18 cellular contexts compared by ENCODE assay signal in the genomic region with DNA sequence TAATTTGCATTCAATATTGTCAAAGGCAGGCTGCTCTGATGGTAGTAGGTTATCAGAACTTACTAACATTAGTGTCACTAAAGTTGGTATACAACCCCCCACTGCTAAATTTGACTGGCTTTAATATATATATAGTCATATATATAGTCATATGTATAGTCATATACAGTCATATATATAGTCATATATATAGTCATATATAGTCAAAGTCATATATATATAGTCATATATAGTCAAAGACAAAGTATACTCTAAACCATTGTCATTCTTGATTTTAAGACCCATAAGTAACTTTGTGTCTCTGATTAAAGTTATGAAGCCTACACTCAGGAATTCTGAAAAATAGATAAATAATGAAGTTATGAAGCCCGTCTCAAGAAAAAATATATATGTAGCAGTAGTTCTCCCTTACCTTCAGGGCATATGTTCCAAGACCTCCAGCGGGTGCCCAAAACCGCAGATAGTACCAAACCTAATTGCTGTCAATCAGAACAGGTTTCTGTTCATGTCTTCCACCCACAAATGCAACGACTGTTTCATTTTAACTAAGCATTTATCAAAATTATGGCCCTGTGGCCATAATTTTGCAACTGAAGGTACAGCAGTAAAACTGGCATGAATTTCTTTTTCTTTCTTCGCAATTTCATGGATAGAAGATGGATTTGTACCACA. TPM values are rescaled to one million over a fixed set of nuclear protein-coding genes. Genes with fewer than 3 reads are reported as not detected.
"Had no signal": no experiment of that assay in that cellular context is flagged by ENCODE, and none has a peak within 500 bp of the region (broad histone marks: within the 10 kb centered on the region; RNA-seq: fewer than 3 reads in every experiment).

No MANE protein-coding gene starts in this region.

- H3K27ac ChIP-seq: adrenal gland, dorsolateral prefrontal cortex, esophagus muscularis mucosa, neutrophil, pancreas, psoas muscle, right atrium auricular region, upper lobe of right lung had no signal

- H3K9me3 Mint-ChIP-seq: activated CD4-positive, alpha-beta T cell treated with anti-CD3 and anti-CD28 coated beads, Interleukin-2, amount 10 ng/mL, durations not matched to agents 24 days and 14 days; activated T-helper 1 cell treated with anti-CD3 and anti-CD28 coated beads, Interleukin-12 subunit alpha, Interleukin-12 subunit beta, Interleukin-2, Interleukin-4 antibody, amounts not matched to agents 30 ng/mL and 10 ng/mL and 1 ng/mL, durations not matched to agents 14 hours and 24 hours and 36 hours had no signal

- ATAC-seq: activated CD8-positive, alpha-beta T cell treated with anti-CD3 and anti-CD28 coated beads for 36 hours; pancreas; psoas muscle; stimulated activated naive CD8-positive, alpha-beta T cell treated with anti-CD3 and anti-CD28 coated beads, Interleukin-15, Interleukin-2, amounts not matched to agents 100 U/mL and 50 U/mL, for 24 hours; upper lobe of right lung had no signal

- H3K27ac Mint-ChIP-seq: activated CD4-positive, alpha-beta T cell treated with anti-CD3 and anti-CD28 coated beads, Interleukin-2, amount 10 ng/mL, durations not matched to agents 24 days and 14 days; activated CD8-positive, alpha-beta T cell treated with anti-CD3 and anti-CD28 coated beads for 36 hours; activated naive CD8-positive, alpha-beta T cell; activated T-helper 1 cell treated with anti-CD3 and anti-CD28 coated beads, Interleukin-12 subunit alpha, Interleukin-12 subunit beta, Interleukin-2, Interleukin-4 antibody, amounts not matched to agents 30 ng/mL and 10 ng/mL and 1 ng/mL, durations not matched to agents 14 hours and 24 hours and 36 hours; nephron had no signal

- H3K4me1 Mint-ChIP-seq: activated CD4-positive, alpha-beta T cell treated with anti-CD3 and anti-CD28 coated beads, Interleukin-2, amount 10 ng/mL, durations not matched to agents 24 days and 14 days; nephron had no signal

- H3K36me3 Mint-ChIP-seq: activated naive CD8-positive, alpha-beta T cell had no signal

- H3K9me3 ChIP-seq: adrenal gland, neutrophil, pancreas, psoas muscle, upper lobe of right lung had no signal

- H3K27me3 ChIP-seq: adrenal gland, dorsolateral prefrontal cortex, esophagus muscularis mucosa, neutrophil, pancreas, right atrium auricular region, upper lobe of right lung had no signal

- DNase-seq: activated CD4-positive, alpha-beta T cell treated with anti-CD3 and anti-CD28 coated beads, Interleukin-2, amount 10 ng/mL, durations not matched to agents 24 days and 14 days; activated CD8-positive, alpha-beta T cell treated with anti-CD3 and anti-CD28 coated beads for 36 hours; activated gamma-delta T cell treated with Interleukin-2 at 50 U/mL for 16 hours; adrenal gland; central memory CD4-positive, alpha-beta T cell; dorsolateral prefrontal cortex; midbrain; pancreas; psoas muscle; stimulated activated CD4-positive, alpha-beta T cell treated with anti-CD3 and anti-CD28 coated beads, Interleukin-4, amount 100 ng/mL, for 24 hours; stimulated activated naive CD8-positive, alpha-beta T cell treated with anti-CD3 and anti-CD28 coated beads, Interleukin-15, Interleukin-2, amounts not matched to agents 100 U/mL and 50 U/mL, for 24 hours; upper lobe of right lung had no signal

- H3K36me3 ChIP-seq: adrenal gland, esophagus muscularis mucosa, pancreas, right atrium auricular region, upper lobe of right lung had no signal

- H3K4me3 Mint-ChIP-seq: activated CD4-positive, alpha-beta T cell treated with anti-CD3 and anti-CD28 coated beads, Interleukin-2, amount 10 ng/mL, durations not matched to agents 24 days and 14 days; activated CD8-positive, alpha-beta T cell treated with anti-CD3 and anti-CD28 coated beads for 36 hours; activated naive CD8-positive, alpha-beta T cell; activated T-helper 1 cell treated with anti-CD3 and anti-CD28 coated beads, Interleukin-12 subunit alpha, Interleukin-12 subunit beta, Interleukin-2, Interleukin-4 antibody, amounts not matched to agents 30 ng/mL and 10 ng/mL and 1 ng/mL, durations not matched to agents 14 hours and 24 hours and 36 hours; nephron had no signal

- H3K4me3 ChIP-seq: adrenal gland, dorsolateral prefrontal cortex, esophagus muscularis mucosa, pancreas, psoas muscle, right atrium auricular region, upper lobe of right lung had no signal

- H3K4me1 ChIP-seq: adrenal gland, esophagus muscularis mucosa, pancreas, psoas muscle, right atrium auricular region, upper lobe of right lung had no signal

RNA-seq across cellular contexts. Expression of a gene that starts 40.1 kb away (rescaled TPM):
- total RNA-seq: activated CD8-positive, alpha-beta T cell treated with anti-CD3 and anti-CD28 coated beads for 36 hours had no signal
